Comparison of ENCODE assay signal across 9 cellular contexts in the genomic region with DNA sequence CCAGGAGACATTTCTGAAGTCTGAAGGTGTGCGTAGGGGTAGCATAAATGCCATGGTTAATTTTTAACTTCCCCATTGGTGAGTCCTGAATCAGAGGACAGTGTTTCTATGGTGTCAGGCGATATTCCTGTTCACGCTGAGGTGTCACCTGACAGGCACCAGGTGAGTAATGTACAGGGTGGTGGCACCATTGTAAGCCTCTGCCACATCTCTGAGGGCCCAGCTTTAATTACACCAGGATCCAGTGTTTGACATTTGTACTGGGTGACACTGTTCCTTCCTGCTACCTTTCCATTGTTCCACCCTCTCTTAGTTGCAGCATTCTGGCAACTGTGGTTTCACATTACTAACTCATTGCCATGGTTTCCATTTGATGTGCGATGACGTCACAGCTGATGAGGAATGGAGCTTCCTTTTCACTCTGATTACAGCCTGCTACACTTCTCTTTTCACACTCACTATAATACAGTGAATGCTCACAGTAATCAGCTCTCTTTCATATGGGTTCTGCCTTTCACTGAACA. TPM values are rescaled to one million over a fixed set of nuclear protein-coding genes. Genes with fewer than 3 reads are reported as not detected.
DNase-seq lines count a peak whose midpoint lies in the region; ATAC-seq and TF ChIP-seq lines count a peak whose summit lies in the region.
"Had no signal": no experiment of that assay in that cellular context is flagged by ENCODE, and none has a peak within 500 bp of the region (broad histone marks: within the 10 kb centered on the region; RNA-seq: fewer than 3 reads in every experiment).

No MANE protein-coding gene starts in this region.

- no peak overlapping the region for H3K27ac ChIP-seq in IMR-90 (ENCODE audit: insufficient read depth, low read length)

- no peak overlapping the region for H2BK5ac ChIP-seq in IMR-90 (ENCODE audit: low read depth, low read length, poor library complexity, severe bottlenecking)

- H3K56ac ChIP-seq in IMR-90 (ENCODE audit: extremely low read depth, insufficient read depth, low read length) = no peak overlapping the region

- no peak overlapping the region for H2BK120ac ChIP-seq in IMR-90 (ENCODE audit: low read depth, low read length)

- H3K27me3 ChIP-seq in IMR-90 (ENCODE audit: control insufficient read depth, insufficient read depth, low read length) = no peaks in the 10 kb centered on the region

- no peak overlapping the region for H2BK20ac ChIP-seq in IMR-90 (ENCODE audit: low read depth, low read length)

- dilution Hi-C loops in IMR-90 (cut with HindIII; ENCODE audit: low sequenced_read_pairs, unreplicated experiment) = no loop called here

- no peak overlapping the region for H2BK15ac ChIP-seq in IMR-90 (ENCODE audit: low read depth, low read length)

- no peaks in the 10 kb centered on the region for H3K4me1 ChIP-seq in IMR-90 (ENCODE audit: control insufficient read depth, insufficient read depth, low read length)

- H2AK9ac ChIP-seq in IMR-90 (replicated peaks; ENCODE audit: low read depth, low read length, poor library complexity) = no peak overlapping the region

- no peaks in the 10 kb centered on the region for H3K9me3 ChIP-seq in IMR-90 (ENCODE audit: control insufficient read depth, insufficient read depth, low read length)

- no peak overlapping the region for H2AFZ ChIP-seq in IMR-90 (replicated peaks; ENCODE audit: low read length, poor library complexity)

- DNase-seq in COLO668 (lab: John Stamatoyannopoulos, UW; ENCODE audit: unreplicated experiment) (peak; percentile 95), IMR-90 (peak; percentile 20), SW480 (ENCODE audit: low spot score) (peak; percentile 90), kidney tubule cell (ENCODE audit: low spot score) (peak; percentile 96), mesenteric fat pad (ENCODE audit: low spot score) (no peak)

- no peak overlapping the region for H3K4me2 ChIP-seq in IMR-90 (ENCODE audit: low read depth, low read length)

- no peak overlapping the region for H3K23ac ChIP-seq in IMR-90 (ENCODE audit: low read depth, low read length)

- POLR2A ChIA-PET in IMR-90 (lab: Charles Lee; ENCODE audit: unreplicated experiment) = no interaction called here

- H3K4ac ChIP-seq in IMR-90 (ENCODE audit: low read depth, low read length) = no peak overlapping the region

- TF ChIP-seq RAD21 in IMR-90 (IDR thresholded peaks at IDR 0.05; ENCODE audit: low read length) = no peak

- no peak for TF ChIP-seq POLR2A in IMR-90 (IDR thresholded peaks at IDR 0.05; ENCODE audit: low read depth, low read length)

- no peak overlapping the region for H2AK5ac ChIP-seq in IMR-90 (ENCODE audit: low read depth, low read length)

- no peak overlapping the region for H4K91ac ChIP-seq in IMR-90 (ENCODE audit: insufficient read depth, low read depth, low read length)

- H3K9me1 ChIP-seq in IMR-90 (ENCODE audit: insufficient read depth, low read length) = no peaks in the 10 kb centered on the region

- CTCF ChIA-PET in IMR-90 (lab: Yijun Ruan, JAX) = no interaction called here

- TF ChIP-seq CTCF in IMR-90 (conservative IDR thresholded peaks at IDR 0.05; ENCODE audit: low read depth, low read length) = no peak

- H3K4me3 ChIP-seq in IMR-90 (ENCODE audit: insufficient read depth, low read depth, low read length) = no peak overlapping the region

- in situ Hi-C loops in IMR-90 (cut with MboI; ENCODE audit: low sequenced_read_pairs) = no loop called here

- no peak overlapping the region for H3K18ac ChIP-seq in IMR-90 (ENCODE audit: low read depth, low read length)

- H4K5ac ChIP-seq in IMR-90 (ENCODE audit: low read depth, low read length) = no peak overlapping the region

- no peak overlapping the region for H3K14ac ChIP-seq in IMR-90 (replicated peaks; ENCODE audit: low read depth, low read length)

- intact Hi-C loops in IMR-90 (cut with micrococcal nuclease) = no loop called here

- no TSS peak for BruUV-seq in IMR-90 (replicated peaks; lab: Mats Ljungman, UMichigan)

- no peak for ATAC-seq in IMR-90 (ENCODE audit: low read depth)
- no peak for ATAC-seq in HG03280 (IDR thresholded peaks at IDR 0.05; ENCODE audit: unreplicated experiment)
- no peak for ATAC-seq in HG03045 (IDR thresholded peaks at IDR 0.05; ENCODE audit: unreplicated experiment)
- ATAC-seq in GM18517 (IDR thresholded peaks at IDR 0.05; ENCODE audit: unreplicated experiment) = no peak
- ATAC-seq: activated CD4-positive, CD25-positive, alpha-beta regulatory T cell treated with anti-CD3 and anti-CD28 coated beads, Interleukin-2, amount 50 U/mL, for 24 hours had no signal

- no peak overlapping the region for H4K8ac ChIP-seq in IMR-90 (ENCODE audit: low read depth in 2 of 2, low read length in 2 of 2)

- no peaks in the 10 kb centered on the region for H3K79me1 ChIP-seq in IMR-90 (ENCODE audit: low read depth in 1 of 2, low read length in 2 of 2)

- H4K20me1 ChIP-seq in IMR-90 (ENCODE audit: insufficient read depth, low read length) = no peaks in the 10 kb centered on the region

- H3K9ac ChIP-seq in IMR-90 (ENCODE audit: low read depth, low read length) = no peak overlapping the region

- no peaks in the 10 kb centered on the region for H3K36me3 ChIP-seq in IMR-90 (ENCODE audit: control insufficient read depth, insufficient read depth, low read length)

- WGBS in IMR-90 (ENCODE audit: extremely low coverage in 2 of 2, insufficient read length in 1 of 2), 2 experiments = no CpG with 5 or more reads among the region's 5 CpGs

TF ChIP-seq in IMR-90, 13 proteins besides CTCF, POLR2A, EP300 and RAD21:
- TF ChIP-seq SMC3 (IDR thresholded peaks at IDR 0.05; ENCODE audit: low read depth, low read length) (no peak), CHD1 (IDR thresholded peaks at IDR 0.05; ENCODE audit: low read depth, low read length) (no peak), RCOR1 (IDR thresholded peaks at IDR 0.05; ENCODE audit: insufficient replicate concordance, low read length) (no peak), MXI1 (IDR thresholded peaks at IDR 0.05; ENCODE audit: borderline replicate concordance, low read depth, low read length) (no peak), BHLHE40 (IDR thresholded peaks at IDR 0.05; ENCODE audit: low read depth, low read length) (no peak)
TF ChIP-seq in IMR-90: peak in this region for 0.

RNA-seq across cellular contexts. Expression of gene MARK1, which starts 40.6 kb away (rescaled TPM):
- total RNA-seq in IMR-90 (2012; rRNA removed) = not detected in 2 replicates
- polyA plus RNA-seq in IMR-90 (2012; rRNA removed) = not detected in 2 replicates
- polyA plus RNA-seq in IMR-90 (2012; cell fraction: cytosol; rRNA removed) = not detected in 2 replicates
- not detected in 2 replicates for polyA plus RNA-seq in IMR-90 (2012; cell fraction: nucleus; rRNA removed; ENCODE audit: low replicate concordance)
- 19.2 TPM for total RNA-seq in mesenteric fat pad

Comparison
In these comparisons a context has a peak if more than half of its experiments do, and no peak if none do; other contexts are left out.
1. RNA of gene MARK1, which starts 40.6 kb away (total RNA-seq): 19.2 TPM in mesenteric fat pad (single experiment); not detected in IMR-90; every median in the first group is over 10 times any median in the second.